In genomic region chr11:133955091-133955846, GRCh38 we compare ENCODE assay signal across 9 cellular contexts. TPM values are rescaled to one million over a fixed set of nuclear protein-coding genes. Genes with fewer than 3 reads are reported as not detected.
A peak's percentile ranks its signal among the peaks of the same experiment; 100 is the strongest.
DNase-seq lines count a peak whose midpoint lies in the region; ATAC-seq and TF ChIP-seq lines count a peak whose summit lies in the region.
"Had no signal": no experiment of that assay in that cellular context is flagged by ENCODE, and none has a peak within 500 bp of the region (broad histone marks: within the 10 kb centered on the region; RNA-seq: fewer than 3 reads in every experiment).

No MANE protein-coding gene starts in this region.

- H3K36me3 ChIP-seq in SJCRH30, result no peaks in the 10 kb centered on the region

- H3K9me3 ChIP-seq in SJCRH30 (replicated peaks), result no peaks in the 10 kb centered on the region
- H3K9me3 ChIP-seq: body of pancreas had no signal

- no peak for TF ChIP-seq POLR2A in GM18505 (IDR thresholded peaks at IDR 0.05; ENCODE audit: borderline replicate concordance, extremely low read depth, insufficient read depth, insufficient read length)

- H3K4me3 ChIP-seq in iPS-11a (ENCODE audit: low read depth, low read length) (peak overlapping the region; percentile 48), SJCRH30 (no peak overlapping the region)

- no peak overlapping the region for H3K27ac Mint-ChIP-seq in activated T-cell treated with anti-CD3 and anti-CD28 coated beads, Interleukin-2, amount 50 U/mL, for 72 hours

- H3K4me3 Mint-ChIP-seq in activated T-cell treated with anti-CD3 and anti-CD28 coated beads, Interleukin-2, amount 50 U/mL, for 72 hours, result peak overlapping the region; percentile 90 to 94

- H3K27ac ChIP-seq in SJCRH30, result no peak overlapping the region
- H3K27ac ChIP-seq: body of pancreas had no signal

- H3K9me3 Mint-ChIP-seq in activated T-cell treated with anti-CD3 and anti-CD28 coated beads, Interleukin-2, amount 50 U/mL, for 72 hours, result no peaks in the 10 kb centered on the region

- H3K4me1 ChIP-seq in SJCRH30, result no peaks in the 10 kb centered on the region

- peaks cover 47% of the 10 kb centered on the region for H3K4me1 Mint-ChIP-seq in activated T-cell treated with anti-CD3 and anti-CD28 coated beads, Interleukin-2, amount 50 U/mL, for 72 hours (ENCODE audit: low read depth)

- ATAC-seq in activated T-cell treated with anti-CD3 and anti-CD28 coated beads, Interleukin-2, amount 50 U/mL, for 72 hours (replicated peaks in 1 of 2), result peak; percentile 33 to 35
- no peak for ATAC-seq in GM18505 (IDR thresholded peaks at IDR 0.05; ENCODE audit: unreplicated experiment)
- ATAC-seq: body of pancreas had no signal

- DNase-seq in NCI-H1105 (lab: John Stamatoyannopoulos, UW) (peak; percentile 73), NAMALWA (ENCODE audit: low spot score) (no peak), SJCRH30 (no peak), 8988T (no peak)
- DNase-seq in activated T-cell treated with anti-CD3 and anti-CD28 coated beads, Interleukin-2, amount 50 U/mL, for 72 hours, result peak; percentile 62 to 67
- DNase-seq in stimulated activated CD4-positive, alpha-beta T cell treated with anti-CD3 and anti-CD28 coated beads, Interleukin-4, amount 100 ng/mL, for 24 hours, result peak; percentile 37

- peaks cover 33% of the 10 kb centered on the region for H3K27me3 Mint-ChIP-seq in activated T-cell treated with anti-CD3 and anti-CD28 coated beads, Interleukin-2, amount 50 U/mL, for 72 hours (ENCODE audit: low read depth)

- peaks cover 18% of the 10 kb centered on the region for H3K27me3 ChIP-seq in SJCRH30

- H3K36me3 Mint-ChIP-seq in activated T-cell treated with anti-CD3 and anti-CD28 coated beads, Interleukin-2, amount 50 U/mL, for 72 hours (ENCODE audit: insufficient read depth in 2 of 2), result peaks cover 2 to 5% of the 10 kb centered on the region in 2 donors

RNA-seq across cellular contexts. Expression of gene IGSF9B, which starts 1.5 kb away (rescaled TPM):
- total RNA-seq in activated T-cell treated with anti-CD3 and anti-CD28 coated beads, Interleukin-2, amount 50 U/mL, for 72 hours, result 10 to 100 TPM; 81.8 to 87.0 TPM
- not detected in 2 replicates for total RNA-seq in SJCRH30 (2014; rRNA removed; shearing (Covaris generic))

Comparison
In these comparisons a context has a peak if more than half of its experiments do, and no peak if none do; other contexts are left out.
1. DNase-seq: peak in NCI-H1105 (single experiment), activated T-cell treated with anti-CD3 and anti-CD28 coated beads, Interleukin-2, amount 50 U/mL, for 72 hours (2 of 2) and stimulated activated CD4-positive, alpha-beta T cell treated with anti-CD3 and anti-CD28 coated beads, Interleukin-4, amount 100 ng/mL, for 24 hours (single experiment); none in NAMALWA (single experiment), SJCRH30 (0 of 2) and 8988T (single experiment).
2. RNA of gene IGSF9B, which starts 1.5 kb away (total RNA-seq): 81.8 to 87.0 TPM in activated T-cell treated with anti-CD3 and anti-CD28 coated beads, Interleukin-2, amount 50 U/mL, for 72 hours; not detected in SJCRH30; every median in the first group is over 10 times any median in the second.